In the genomic region with DNA sequence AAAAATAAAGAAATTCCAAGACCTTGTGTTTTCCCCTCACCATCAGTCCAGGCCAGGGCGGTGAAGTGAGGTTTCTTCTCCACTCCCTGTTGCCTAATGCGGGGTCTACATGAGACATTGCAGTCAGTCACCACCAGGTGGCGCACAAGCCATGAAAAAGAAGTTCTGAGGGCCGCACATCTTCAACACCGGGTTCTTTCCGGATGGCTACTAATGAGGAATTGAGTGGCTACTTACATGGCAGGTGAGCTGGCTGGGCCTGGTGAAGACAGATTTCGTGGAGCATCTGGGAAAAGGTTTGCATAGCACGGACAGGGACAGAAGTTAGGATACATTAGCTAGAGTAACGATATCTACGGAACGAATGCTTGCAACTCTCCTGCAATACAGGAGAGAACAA, we compare ENCODE assay signal across 8 cellular contexts. TPM values are rescaled to one million over a fixed set of nuclear protein-coding genes. Genes with fewer than 3 reads are reported as not detected.
A peak's percentile ranks its signal among the peaks of the same experiment; 100 is the strongest.
DNase-seq lines count a peak whose midpoint lies in the region; ATAC-seq and TF ChIP-seq lines count a peak whose summit lies in the region.

No MANE protein-coding gene starts in this region.

- DNase-seq in NCI-H1436 treated with DMSO at 0.1 percent for 48 hours (lab: John Stamatoyannopoulos, UW) (peak; percentile 64), T follicular helper cell (ENCODE audit: low read depth) (peak; percentile 73), adrenal gland (peak; percentile 78 to 95 (median 86)), cardiac septum (ENCODE audit: low spot score) (peak; percentile 91), putamen (ENCODE audit: low spot score) (peak; percentile 53)

- 26 to 32% (median 27%) methylated on average over 3 to 11 of the region's 11 CpGs for WGBS in adrenal gland, 4 donors

- intact Hi-C loops in adrenal gland (cut with DNase I): loop anchor here in 1 of 2 donors (10.0 kb wide), 1 partner anchor 392 kb away; no protein-coding TSS in a partner anchor
- intact Hi-C loops in cardiac septum (cut with DNase I): loop anchor here (2.0 to 5.0 kb wide), 3 partner anchors 132 to 406 kb away; no protein-coding TSS in a partner anchor

- peaks cover 15% of the 10 kb centered on the region for H3K27me3 ChIP-seq in adrenal gland

- TF ChIP-seq POLR2A in adrenal gland (IDR thresholded peaks at IDR 0.05): no peak

- H3K4me1 ChIP-seq in adrenal gland (replicated peaks in 1 of 2): peaks cover 10 to 13% of the 10 kb centered on the region in 2 donors

- no peak overlapping the region for H3K27ac ChIP-seq in adrenal gland

- ATAC-seq in HG03565 (IDR thresholded peaks at IDR 0.05; ENCODE audit: unreplicated experiment) (no peak), GM21515 (IDR thresholded peaks at IDR 0.05; ENCODE audit: unreplicated experiment) (no peak)

- H3K36me3 ChIP-seq in adrenal gland (replicated peaks in 1 of 2): no peaks in the 10 kb centered on the region

- no peak overlapping the region for H3K4me3 ChIP-seq in adrenal gland

- H3K9me3 ChIP-seq in adrenal gland (replicated peaks in 1 of 3): no peaks in the 10 kb centered on the region

- TF ChIP-seq CTCF in GM12874 (IDR thresholded peaks at IDR 0.05; ENCODE audit: insufficient read depth, low read depth, low read length) (peak; percentile 82), adrenal gland (IDR thresholded peaks at IDR 0.05) (peak; percentile 78 to 94 (median 90))

RNA-seq across cellular contexts. Expression of a gene that starts 15.8 kb away (rescaled TPM):
- total RNA-seq in adrenal gland (100 to 1,000 TPM in 6 of 8 donors, 10 to 100 TPM in 2; 66.8 to 251 (median 145) TPM), cardiac septum (90.8 TPM)
- polyA plus RNA-seq in adrenal gland: 1,000 to 10,000 TPM in 1 of 3 donors, 100 to 1,000 TPM in 2; 308 to 1,160 (median 987) TPM

RNA-seq across cellular contexts. Expression of a gene that starts 36.3 kb away (rescaled TPM):
- total RNA-seq in adrenal gland (not detected), cardiac septum (not detected)
- polyA plus RNA-seq in adrenal gland: not detected

RNA-seq across cellular contexts. Expression of a gene that starts 58.9 kb away (rescaled TPM):
- total RNA-seq in adrenal gland (100 to 1,000 TPM in 5 of 8 donors, 10 to 100 TPM in 3; 66.7 to 463 (median 262) TPM), cardiac septum (131 TPM)
- 100 to 1,000 TPM; 439 to 860 (median 798) TPM for polyA plus RNA-seq in adrenal gland
